In genomic region chr4:76459291-76459723, GRCh38 we compare ENCODE assay signal across 1 cellular context.
TF ChIP-seq lines count a peak whose summit lies in the region.

No MANE protein-coding gene starts in this region.

TF ChIP-seq in GM23338, 12 proteins besides CTCF, POLR2A, EP300 and RAD21 (continued from another document):
- no peak for TF ChIP-seq ZNF462 (CRISPR knock-in tag; IDR thresholded peaks at IDR 0.05)
- TF ChIP-seq ZNF331 (CRISPR knock-in tag; IDR thresholded peaks at IDR 0.05; ENCODE audit: low read depth) = no peak
- TF ChIP-seq CREB1 (CRISPR knock-in tag; IDR thresholded peaks at IDR 0.05; ENCODE audit: low read depth) = peak; percentile 38; the same call in 1 of the 2 replicates
